Comparison of ENCODE assay signal across 11 cellular contexts in the genomic region with DNA sequence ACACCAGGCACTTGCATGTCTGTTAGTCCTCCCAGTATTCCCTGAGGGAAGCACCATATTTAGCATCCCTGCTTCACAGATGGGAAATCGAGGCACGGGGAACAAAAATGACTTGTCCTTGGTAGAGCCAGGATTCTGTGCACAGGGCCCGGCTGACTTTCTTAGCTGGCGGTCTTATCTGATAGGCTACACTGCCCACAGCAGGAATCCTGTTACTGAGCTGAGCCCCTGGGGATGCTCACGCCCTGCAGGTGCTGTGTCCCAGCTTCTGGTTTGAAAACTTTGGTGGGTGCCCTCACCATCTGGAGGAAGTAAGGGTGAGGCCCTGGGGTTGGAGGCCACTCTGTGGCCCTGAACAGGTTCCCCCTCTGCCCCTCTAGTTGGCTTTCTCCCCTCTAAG. TPM values are rescaled to one million over a fixed set of nuclear protein-coding genes. Genes with fewer than 3 reads are reported as not detected.
DNase-seq lines count a peak whose midpoint lies in the region; ATAC-seq lines count a peak whose summit lies in the region.
"Had no signal": no experiment of that assay in that cellular context is flagged by ENCODE, and none has a peak within 500 bp of the region (broad histone marks: within the 10 kb centered on the region; RNA-seq: fewer than 3 reads in every experiment).

No MANE protein-coding gene starts in this region.

- H3K9ac ChIP-seq in BLaER1: peak overlapping the region; percentile 82

- peak overlapping the region; percentile 90 for H3K4me2 ChIP-seq in BLaER1

- H3K9me3 ChIP-seq in BLaER1: no peaks in the 10 kb centered on the region

- peaks cover 33% of the 10 kb centered on the region for H3K36me3 Mint-ChIP-seq in activated CD4-positive, alpha-beta memory T cell treated with anti-CD3 and anti-CD28 coated beads, Interleukin-2, amount 10 ng/mL, durations not matched to agents 7 days and 5 days (ENCODE audit: low read depth)
- peaks cover 14% of the 10 kb centered on the region for H3K36me3 Mint-ChIP-seq in memory B cell

- ATAC-seq in GM21723 (IDR thresholded peaks at IDR 0.05; ENCODE audit: unreplicated experiment): peak; percentile 18
- peak; percentile 36 for ATAC-seq in memory B cell (ENCODE audit: low read depth)
- no peak for ATAC-seq in GM19452 (IDR thresholded peaks at IDR 0.05; ENCODE audit: unreplicated experiment)

- H4K20me1 ChIP-seq in BLaER1: peaks cover 30% of the 10 kb centered on the region

- H3K27me3 ChIP-seq in BLaER1: no peaks in the 10 kb centered on the region

- peak overlapping the region; percentile 96 for H3K27ac ChIP-seq in BLaER1
- H3K27ac ChIP-seq: SK-N-MC had no signal

- H3K27ac Mint-ChIP-seq in activated CD4-positive, alpha-beta memory T cell treated with anti-CD3 and anti-CD28 coated beads, Interleukin-2, amount 10 ng/mL, durations not matched to agents 7 days and 5 days: peak overlapping the region; percentile 97
- H3K27ac Mint-ChIP-seq in memory B cell: peak overlapping the region; percentile 56

- H3K4me3 ChIP-seq in BLaER1: peak overlapping the region; percentile 57
- H3K4me3 ChIP-seq: lung, SK-N-MC had no signal

- POLR2A ChIA-PET in activated CD4-positive, alpha-beta memory T cell treated with anti-CD3 and anti-CD28 coated beads, Interleukin-2, amount 10 ng/mL, durations not matched to agents 7 days and 5 days (lab: Charles Lee): interaction anchor here (1.2 to 2.8 kb wide), 4 partner anchors 12 to 68 kb away, joined by 3 to 10 read pairs (median 6); a partner anchor contains a TSS

- H3K36me3 ChIP-seq in BLaER1: peaks cover 70% of the 10 kb centered on the region

- no peak for DNase-seq in activated CD4-positive, alpha-beta memory T cell treated with anti-CD3 and anti-CD28 coated beads, Interleukin-2, amount 10 ng/mL, durations not matched to agents 7 days and 5 days
- DNase-seq in memory B cell (ENCODE audit: low spot score in 2 of 2) (no peak), HPDE6-E6E7 (ENCODE audit: extremely low spot score) (no peak), NOMO-1 treated with DMSO at 0.1 percent for 48 hours (lab: John Stamatoyannopoulos, UW; ENCODE audit: unreplicated experiment) (no peak), hepatic stellate cell (ENCODE audit: low spot score) (no peak)
- DNase-seq: NCI-H146 had no signal

- H3K4me1 ChIP-seq in BLaER1: peaks cover 100% of the 10 kb centered on the region

- H3K9me3 Mint-ChIP-seq in activated CD4-positive, alpha-beta memory T cell treated with anti-CD3 and anti-CD28 coated beads, Interleukin-2, amount 10 ng/mL, durations not matched to agents 7 days and 5 days: no peaks in the 10 kb centered on the region
- no peaks in the 10 kb centered on the region for H3K9me3 Mint-ChIP-seq in memory B cell

- H3K4me1 Mint-ChIP-seq in activated CD4-positive, alpha-beta memory T cell treated with anti-CD3 and anti-CD28 coated beads, Interleukin-2, amount 10 ng/mL, durations not matched to agents 7 days and 5 days: peaks cover 79% of the 10 kb centered on the region
- peaks cover 55% of the 10 kb centered on the region for H3K4me1 Mint-ChIP-seq in memory B cell

- CTCF ChIA-PET in activated CD4-positive, alpha-beta memory T cell treated with anti-CD3 and anti-CD28 coated beads, Interleukin-2, amount 10 ng/mL, durations not matched to agents 7 days and 5 days (lab: Charles Lee): interaction anchor here (1.5 to 1.7 kb wide), 3 partner anchors 11 to 339 kb away, joined by 3 to 7 read pairs (median 6); no protein-coding TSS in a partner anchor

- no peak overlapping the region for H3K4me3 Mint-ChIP-seq in activated CD4-positive, alpha-beta memory T cell treated with anti-CD3 and anti-CD28 coated beads, Interleukin-2, amount 10 ng/mL, durations not matched to agents 7 days and 5 days
- H3K4me3 Mint-ChIP-seq in memory B cell: peak overlapping the region; percentile 75

- no peaks in the 10 kb centered on the region for H3K27me3 Mint-ChIP-seq in activated CD4-positive, alpha-beta memory T cell treated with anti-CD3 and anti-CD28 coated beads, Interleukin-2, amount 10 ng/mL, durations not matched to agents 7 days and 5 days
- no peaks in the 10 kb centered on the region for H3K27me3 Mint-ChIP-seq in memory B cell

RNA-seq across cellular contexts. Expression of a gene that starts 43.0 kb away (rescaled TPM):
- 10 to 100 TPM; 59.3 to 62.0 TPM for total RNA-seq in activated CD4-positive, alpha-beta memory T cell treated with anti-CD3 and anti-CD28 coated beads, Interleukin-2, amount 10 ng/mL, durations not matched to agents 7 days and 5 days
